8 cellular contexts compared by ENCODE assay signal in the genomic region with DNA sequence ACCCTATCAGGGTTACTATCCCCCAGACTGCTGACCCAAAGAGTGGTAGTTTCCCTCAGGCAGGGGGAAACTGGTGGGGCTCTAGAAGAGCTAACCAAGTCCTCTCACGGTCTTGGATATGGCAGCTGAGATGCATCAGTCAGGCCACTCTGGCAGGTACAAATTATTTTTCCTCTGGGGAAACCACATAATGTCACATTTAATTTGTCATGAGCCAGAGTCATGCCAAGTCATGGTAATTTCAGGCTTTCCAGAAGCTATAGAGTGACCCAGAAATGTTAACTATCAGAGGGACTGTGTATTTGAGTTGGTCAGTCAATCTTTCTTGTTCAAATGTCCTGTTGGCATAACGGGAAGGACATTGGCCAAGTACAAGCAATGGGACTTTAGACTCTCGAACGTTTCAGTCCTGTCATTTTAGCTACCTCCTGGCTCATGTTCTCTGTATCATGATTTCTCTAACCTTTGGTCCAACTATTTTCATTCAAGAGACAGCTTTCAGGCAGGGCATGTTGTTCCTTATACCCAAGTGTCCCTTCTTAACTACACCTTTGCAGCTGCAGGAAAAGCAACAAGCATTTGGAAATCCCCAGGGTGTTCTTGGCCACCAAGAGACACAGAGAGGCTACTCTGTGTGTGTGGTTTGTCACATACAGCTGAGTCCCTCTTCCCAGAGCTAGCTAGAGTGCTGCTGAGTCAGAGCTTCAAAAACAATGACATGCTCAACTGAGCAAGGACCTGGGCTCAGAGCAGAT.
A peak's percentile ranks its signal among the peaks of the same experiment; 100 is the strongest.
DNase-seq lines count a peak whose midpoint lies in the region; ATAC-seq and TF ChIP-seq lines count a peak whose summit lies in the region.

No MANE protein-coding gene starts in this region.

- ATAC-seq in GM18505 (IDR thresholded peaks at IDR 0.05; ENCODE audit: unreplicated experiment) (peak; percentile 86), GM21619 (IDR thresholded peaks at IDR 0.05; ENCODE audit: unreplicated experiment) (peak; percentile 78)

- DNase-seq in M059J (ENCODE audit: low read depth) (peak; percentile 65), kidney glomerular epithelial cell (lab: John Stamatoyannopoulos, UW) (peak; percentile 51), GF-D8 (lab: John Stamatoyannopoulos, UW) (no peak), dedifferentiated amniotic fluid mesenchymal stem cell (ENCODE audit: extremely low spot score) (no peak), putamen (ENCODE audit: low spot score) (no peak), ecto neural progenitor cell (ENCODE audit: low spot score) (no peak)

- TF ChIP-seq POLR2A in GM18505 (IDR thresholded peaks at IDR 0.05; ENCODE audit: borderline replicate concordance, extremely low read depth, insufficient read depth, insufficient read length), result no peak

Comparison
In these comparisons a context has a peak if more than half of its experiments do, and no peak if none do; other contexts are left out.
1. DNase-seq: peak in M059J (single experiment) and kidney glomerular epithelial cell (single experiment); none in GF-D8 (single experiment), dedifferentiated amniotic fluid mesenchymal stem cell (single experiment), putamen (single experiment) and ecto neural progenitor cell (single experiment).